19 cellular contexts compared by ENCODE assay signal in genomic region chr15:92316586-92317295, GRCh38.
"Had no signal": no experiment of that assay in that cellular context is flagged by ENCODE, and none has a peak within 500 bp of the region (broad histone marks: within the 10 kb centered on the region; RNA-seq: fewer than 3 reads in every experiment).

No MANE protein-coding gene starts in this region.

- ATAC-seq: foreskin keratinocyte; mucosa of descending colon; natural killer cell treated with Interleukin-12 subunit alpha and Interleukin-12 subunit beta and Interleukin-15 and Interleukin-18, amount 100 ng/mL, for 72 hours; right lobe of liver; stimulated activated memory B cell treated with anti-CD40 and anti-IgM and Interleukin-4, amounts not matched to agents 10 μg/mL and 1 μg/mL and 100 μg/mL, for 72 hours had no signal

- H2AFZ ChIP-seq: neural progenitor cell, parathyroid adenoma had no signal

- H3K4me3 ChIP-seq: colonic mucosa, mucosa of descending colon, neural progenitor cell, prostate gland, right lobe of liver, spleen, testis, tibial nerve had no signal

- H3K9ac ChIP-seq: neural progenitor cell, parathyroid adenoma had no signal

- H3K4me2 ChIP-seq: neural progenitor cell had no signal

- H3K4me1 ChIP-seq: colonic mucosa, foreskin keratinocyte, parathyroid adenoma, prostate gland, right lobe of liver, spleen, testis, tibial nerve had no signal

- DNase-seq: colonic mucosa; dermis blood vessel endothelial cell; erythroblast; foreskin keratinocyte; mucosa of descending colon; occipital lobe; right lobe of liver; spleen; stimulated activated CD4-positive, alpha-beta T cell treated with anti-CD3 and anti-CD28 coated beads, Interleukin-15, amount 100 ng/mL, for 24 hours; stimulated activated CD4-positive, alpha-beta T cell treated with anti-CD3 and anti-CD28 coated beads, Interleukin-1b, Interleukin-23, amount 100 ng/mL, for 48 hours; stimulated activated CD4-positive, alpha-beta T cell treated with anti-CD3 and anti-CD28 coated beads, Interleukin-4, amount 100 ng/mL, for 24 hours; testis had no signal

- H3K27me3 ChIP-seq: colonic mucosa, neural progenitor cell, testis, tibial nerve had no signal

- H3K36me3 ChIP-seq: colonic mucosa, neural progenitor cell, prostate gland, right lobe of liver, spleen, tibial nerve had no signal

- FAIRE-seq: endothelial cell of umbilical vein had no signal

- H3K27ac ChIP-seq: colonic mucosa, foreskin keratinocyte, neural progenitor cell, parathyroid adenoma, prostate gland, right lobe of liver, spleen, testis, tibial nerve had no signal

- H3K79me2 ChIP-seq: parathyroid adenoma had no signal

- H3K9me3 ChIP-seq: colonic mucosa, mucosa of descending colon, prostate gland, right lobe of liver, testis had no signal
